8 cellular contexts compared by ENCODE assay signal in genomic region chr19:1592023-1592754, GRCh38. TPM values are rescaled to one million over a fixed set of nuclear protein-coding genes. Genes with fewer than 3 reads are reported as not detected.
DNase-seq lines count a peak whose midpoint lies in the region; ATAC-seq and TF ChIP-seq lines count a peak whose summit lies in the region.

No MANE protein-coding gene starts in this region.

- peak overlapping the region; percentile 97 for H3K4ac ChIP-seq in IMR-90 (ENCODE audit: low read depth, low read length)

- H3K23ac ChIP-seq in IMR-90 (ENCODE audit: low read depth, low read length): peak overlapping the region; percentile 86

- H3K4me1 ChIP-seq in IMR-90 (ENCODE audit: control insufficient read depth, insufficient read depth, low read length): peaks cover 11% of the 10 kb centered on the region
- H3K4me1 ChIP-seq in Peyer's patch: peaks cover 0 to 33% (median 10%) of the 10 kb centered on the region in 4 donors

- H4K8ac ChIP-seq in IMR-90 (ENCODE audit: low read depth in 2 of 2, low read length in 2 of 2): peak overlapping the region; percentile 97 to 100

- H3K56ac ChIP-seq in IMR-90 (ENCODE audit: extremely low read depth, insufficient read depth, low read length): peak overlapping the region; percentile 96

- peaks cover 3% of the 10 kb centered on the region for H3K27me3 Mint-ChIP-seq in nephron progenitor cell (ENCODE audit: low read depth, poor library complexity)

- no peak for TF ChIP-seq RAD21 in IMR-90 (IDR thresholded peaks at IDR 0.05; ENCODE audit: low read length)

- H3K4me2 ChIP-seq in IMR-90 (ENCODE audit: low read depth, low read length): peak overlapping the region; percentile 93

- no TSS peak for BruUV-seq in IMR-90 (replicated peaks; lab: Mats Ljungman, UMichigan)

- H3K27me3 ChIP-seq in IMR-90 (ENCODE audit: control insufficient read depth, insufficient read depth, low read length): no peaks in the 10 kb centered on the region
- no peaks in the 10 kb centered on the region for H3K27me3 ChIP-seq in Peyer's patch

- dilution Hi-C loops in IMR-90 (cut with HindIII; ENCODE audit: low sequenced_read_pairs, unreplicated experiment): no loop called here

- H2AFZ ChIP-seq in IMR-90 (replicated peaks; ENCODE audit: low read length, poor library complexity): peak overlapping the region; percentile 91

- CTCF ChIA-PET in IMR-90 (lab: Yijun Ruan, JAX): no interaction called here

- H4K91ac ChIP-seq in IMR-90 (ENCODE audit: insufficient read depth, low read depth, low read length): peak overlapping the region; percentile 91

- peak overlapping the region; percentile 95 for H3K9ac ChIP-seq in IMR-90 (ENCODE audit: low read depth, low read length)

- H2AK5ac ChIP-seq in IMR-90 (ENCODE audit: low read depth, low read length): peak overlapping the region; percentile 96

- H4K20me1 ChIP-seq in IMR-90 (ENCODE audit: insufficient read depth, low read length): peaks cover 34% of the 10 kb centered on the region

- ATAC-seq in GM21528 (IDR thresholded peaks at IDR 0.05; ENCODE audit: low FRiP score, unreplicated experiment) (peak; percentile 60), IMR-90 (ENCODE audit: low read depth) (peak; percentile 84)
- peak; percentile 87 for ATAC-seq in stimulated activated naive CD8-positive, alpha-beta T cell treated with anti-CD3 and anti-CD28 coated beads, Interleukin-15, Interleukin-2, amounts not matched to agents 100 U/mL and 50 U/mL, for 24 hours

- H3K9me1 ChIP-seq in IMR-90 (ENCODE audit: insufficient read depth, low read length): peaks cover 10% of the 10 kb centered on the region; the same call in 1 of the 2 replicates

- peaks cover 32% of the 10 kb centered on the region for H3K4me1 Mint-ChIP-seq in nephron progenitor cell

- H3K27ac Mint-ChIP-seq in nephron progenitor cell: peak overlapping the region; percentile 99

- H3K36me3 Mint-ChIP-seq in nephron progenitor cell (ENCODE audit: low read depth): peaks cover 16% of the 10 kb centered on the region

- H3K9me3 Mint-ChIP-seq in nephron progenitor cell: no peaks in the 10 kb centered on the region

- no peak overlapping the region for H2BK20ac ChIP-seq in IMR-90 (ENCODE audit: low read depth, low read length)

- H3K36me3 ChIP-seq in IMR-90 (ENCODE audit: control insufficient read depth, insufficient read depth, low read length) (peaks cover 8% of the 10 kb centered on the region), Peyer's patch (peaks cover 0 to 21% (median 0%) of the 10 kb centered on the region in 3 donors)

- no peak overlapping the region; the same call in 1 of the 2 replicates for H3K18ac ChIP-seq in IMR-90 (ENCODE audit: low read depth, low read length)

- H2BK15ac ChIP-seq in IMR-90 (ENCODE audit: low read depth, low read length): no peak overlapping the region

- H3K4me3 ChIP-seq in IMR-90 (ENCODE audit: insufficient read depth, low read depth, low read length) (peak overlapping the region; percentile 61), Peyer's patch (peak overlapping the region; percentile 59 to 87 (median 78)), fibroblast of the aortic adventitia (ENCODE audit: low read depth, low read length) (peak overlapping the region; percentile 87)

- no peak for TF ChIP-seq CTCF in IMR-90 (conservative IDR thresholded peaks at IDR 0.05; ENCODE audit: low read depth, low read length)
- TF ChIP-seq CTCF in Peyer's patch (IDR thresholded peaks at IDR 0.05): no peak
- no peak for TF ChIP-seq CTCF in fibroblast of the aortic adventitia (IDR thresholded peaks at IDR 0.05; ENCODE audit: insufficient read depth, low read length)
- no peak for TF ChIP-seq CTCF in nephron progenitor cell (IDR thresholded peaks at IDR 0.05)

- H4K5ac ChIP-seq in IMR-90 (ENCODE audit: low read depth, low read length): peak overlapping the region; percentile 58

- TF ChIP-seq POLR2A in IMR-90 (IDR thresholded peaks at IDR 0.05; ENCODE audit: low read depth, low read length) (peak; percentile 94), Peyer's patch (IDR thresholded peaks at IDR 0.05) (peak; percentile 56 to 84)

- DNase-seq in DMS79 (lab: John Stamatoyannopoulos, UW) (peak; percentile 43), IMR-90 (peak; percentile 87), Peyer's patch (peak; percentile 77 to 94 (median 91)), fibroblast of the aortic adventitia (ENCODE audit: low read depth) (peak; percentile 86), nephron progenitor cell (peak; percentile 87)
- peak; percentile 76 for DNase-seq in activated effector memory CD4-positive, alpha-beta T cell treated with Interleukin-2 at 50 U/mL for 16 hours
- peak; percentile 89 for DNase-seq in stimulated activated naive CD8-positive, alpha-beta T cell treated with anti-CD3 and anti-CD28 coated beads, Interleukin-15, Interleukin-2, amounts not matched to agents 100 U/mL and 50 U/mL, for 24 hours

- in situ Hi-C loops in IMR-90 (cut with MboI; ENCODE audit: low sequenced_read_pairs): no loop called here

- peak overlapping the region; percentile 91 for H3K4me3 Mint-ChIP-seq in nephron progenitor cell

- H2AK9ac ChIP-seq in IMR-90 (replicated peaks; ENCODE audit: low read depth, low read length, poor library complexity): peak overlapping the region; percentile 100

- WGBS in IMR-90 (ENCODE audit: extremely low coverage in 2 of 2, insufficient read length in 1 of 2), 2 experiments: 0% methylated on average over 37 of the region's 94 CpGs; no CpG with 5 or more reads in 1 of the 2 experiments

- peak overlapping the region; percentile 95 for H2BK5ac ChIP-seq in IMR-90 (ENCODE audit: low read depth, low read length, poor library complexity, severe bottlenecking)

- peaks cover 8 to 58% of the 10 kb centered on the region in 2 experiments for H3K79me1 ChIP-seq in IMR-90 (ENCODE audit: low read depth in 1 of 2, low read length in 2 of 2)

- H3K27ac ChIP-seq in IMR-90 (ENCODE audit: insufficient read depth, low read length): peak overlapping the region; percentile 90
- peak overlapping the region; percentile 92 to 100 (median 96) for H3K27ac ChIP-seq in Peyer's patch

- H3K14ac ChIP-seq in IMR-90 (replicated peaks; ENCODE audit: low read depth, low read length): peak overlapping the region; percentile 98

- H3K9me3 ChIP-seq in IMR-90 (ENCODE audit: control insufficient read depth, insufficient read depth, low read length) (no peaks in the 10 kb centered on the region), Peyer's patch (no peaks in the 10 kb centered on the region)

- POLR2A ChIA-PET in IMR-90 (lab: Charles Lee; ENCODE audit: unreplicated experiment): no interaction called here

- intact Hi-C loops in IMR-90 (cut with micrococcal nuclease): no loop called here

- H2BK120ac ChIP-seq in IMR-90 (ENCODE audit: low read depth, low read length): no peak overlapping the region

TF ChIP-seq in IMR-90, 13 proteins besides CTCF, POLR2A, EP300 and RAD21:
- TF ChIP-seq CEBPB (IDR thresholded peaks at IDR 0.05; ENCODE audit: low read depth, low read length): no peak
- no peak for TF ChIP-seq SMC3 (IDR thresholded peaks at IDR 0.05; ENCODE audit: low read depth, low read length)
- peak; percentile 90; the same call in 1 of the 2 replicates for TF ChIP-seq MXI1 (IDR thresholded peaks at IDR 0.05; ENCODE audit: borderline replicate concordance, low read depth, low read length)
- peak; percentile 73 for TF ChIP-seq BHLHE40 (IDR thresholded peaks at IDR 0.05; ENCODE audit: low read depth, low read length)
- no peak for TF ChIP-seq RCOR1 (IDR thresholded peaks at IDR 0.05; ENCODE audit: insufficient replicate concordance, low read length)

RNA-seq across cellular contexts. Expression of gene MBD3, which starts 0.5 kb away (rescaled TPM):
- total RNA-seq in IMR-90 (2012; rRNA removed) (42.5 and 47.5 TPM in 2 replicates), Peyer's patch (100 to 1,000 TPM in 1 of 4 donors, 10 to 100 TPM in 3; 58.7 to 110 (median 81.6) TPM), fibroblast of the aortic adventitia (ENCODE audit: low replicate concordance) (66.3 and 77.3 TPM in 2 replicates)
- 66.3 and 79.9 TPM in 2 replicates for polyA plus RNA-seq in IMR-90 (2012; rRNA removed)
- 48.0 and 72.2 TPM in 2 replicates for polyA plus RNA-seq in IMR-90 (2012; cell fraction: cytosol; rRNA removed)
- polyA plus RNA-seq in IMR-90 (2012; cell fraction: nucleus; rRNA removed; ENCODE audit: low replicate concordance): 121 and 247 TPM in 2 replicates

RNA-seq across cellular contexts. Expression of gene UQCR11, which starts 13.1 kb away (rescaled TPM):
- total RNA-seq in IMR-90 (2012; rRNA removed): 22.8 and 29.2 TPM in 2 replicates
- polyA plus RNA-seq in IMR-90 (2012; rRNA removed): 177 and 248 TPM in 2 replicates
- polyA plus RNA-seq in IMR-90 (2012; cell fraction: cytosol; rRNA removed): 116 and 122 TPM in 2 replicates
- 35.8 and 42.4 TPM in 2 replicates for polyA plus RNA-seq in IMR-90 (2012; cell fraction: nucleus; rRNA removed; ENCODE audit: low replicate concordance)
- 100 to 1,000 TPM in 1 of 4 donors, 10 to 100 TPM in 3; 59.8 to 122 (median 94.3) TPM for total RNA-seq in Peyer's patch
- 28.9 and 37.6 TPM in 2 replicates for total RNA-seq in fibroblast of the aortic adventitia (ENCODE audit: low replicate concordance)

RNA-seq across cellular contexts. Expression of gene MEX3D, which starts 24.1 kb away (rescaled TPM):
- total RNA-seq in IMR-90 (2012; rRNA removed) (9.1 and 11.9 TPM in 2 replicates), Peyer's patch (10 to 100 TPM; 11.6 to 20.0 (median 15.6) TPM), fibroblast of the aortic adventitia (ENCODE audit: low replicate concordance) (19.0 and 27.6 TPM in 2 replicates)
- polyA plus RNA-seq in IMR-90 (2012; rRNA removed): 9.6 and 18.2 TPM in 2 replicates
- 9.3 and 32.6 TPM in 2 replicates for polyA plus RNA-seq in IMR-90 (2012; cell fraction: cytosol; rRNA removed)
- polyA plus RNA-seq in IMR-90 (2012; cell fraction: nucleus; rRNA removed; ENCODE audit: low replicate concordance): 7.9 and 22.2 TPM in 2 replicates

Comparison
In these comparisons a context has a peak if more than half of its experiments do, and no peak if none do; other contexts are left out.
1. Peak in every context shown above with its lines: DNase-seq, ATAC-seq, H3K4me3 ChIP-seq and H3K27ac ChIP-seq.